ENCODE assay signal across 26 cellular contexts in the genomic region with DNA sequence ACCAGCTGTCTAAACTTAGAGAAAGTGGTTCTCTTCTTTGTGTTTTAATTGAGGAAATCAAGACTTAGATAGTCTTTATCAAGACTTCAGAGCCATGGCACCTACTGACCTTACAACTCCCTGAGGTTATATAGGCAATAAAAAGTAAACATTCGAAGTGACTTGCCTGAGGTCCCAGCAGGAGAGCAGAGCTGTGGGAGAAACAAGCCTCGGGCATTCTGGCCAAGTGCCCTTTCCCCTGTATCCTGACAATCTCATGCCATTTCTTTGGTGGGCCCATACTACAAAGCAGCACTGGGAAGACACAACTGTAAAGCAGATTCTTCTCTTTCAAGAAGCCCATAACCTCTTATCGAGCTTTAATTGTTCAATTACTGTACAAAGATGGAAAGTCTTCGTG. TPM values are rescaled to one million over a fixed set of nuclear protein-coding genes. Genes with fewer than 3 reads are reported as not detected.
DNase-seq lines count a peak whose midpoint lies in the region; ATAC-seq and TF ChIP-seq lines count a peak whose summit lies in the region.
"Had no signal": no experiment of that assay in that cellular context is flagged by ENCODE, and none has a peak within 500 bp of the region (broad histone marks: within the 10 kb centered on the region; RNA-seq: fewer than 3 reads in every experiment).

No MANE protein-coding gene starts in this region.

- H3K36me3 Mint-ChIP-seq in immature natural killer cell = peaks cover 0 to 3% (median 0%) of the 10 kb centered on the region in 3 donors
- no peaks in the 10 kb centered on the region for H3K36me3 Mint-ChIP-seq in stimulated activated memory B cell treated with anti-CD40 and anti-IgM and Interleukin-4, amounts not matched to agents 10 μg/mL and 1 μg/mL and 100 μg/mL, for 72 hours
- H3K36me3 Mint-ChIP-seq: naive thymus-derived CD8-positive, alpha-beta T cell had no signal

- H3K4me3 ChIP-seq in thoracic aorta = peak overlapping the region; percentile 4
- H3K4me3 ChIP-seq: body of pancreas, esophagus muscularis mucosa, ovary had no signal

- H3K27ac Mint-ChIP-seq in immature natural killer cell = no peak overlapping the region
- no peak overlapping the region for H3K27ac Mint-ChIP-seq in stimulated activated memory B cell treated with anti-CD40 and anti-IgM and Interleukin-4, amounts not matched to agents 10 μg/mL and 1 μg/mL and 100 μg/mL, for 72 hours
- H3K27ac Mint-ChIP-seq: activated T-helper 2 cell treated with anti-CD3 and anti-CD28 coated beads, Interferon-gamma antibody, Interleukin-2, Interleukin-4, amounts not matched to agents 10 μg/mL and 5 μg/mL and 100 μg/mL, durations not matched to agents 14 hours and 24 hours and 36 hours; mesothelial cell of epicardium; naive thymus-derived CD8-positive, alpha-beta T cell; stimulated activated naive CD8-positive, alpha-beta T cell treated with anti-CD3 and anti-CD28 coated beads, Interleukin-15, amount 100 ng/mL, for 72 hours had no signal

- H3K27ac ChIP-seq in thoracic aorta = no peak overlapping the region
- H3K27ac ChIP-seq: body of pancreas, esophagus muscularis mucosa, ovary had no signal

- no peak for TF ChIP-seq CTCF in thoracic aorta (IDR thresholded peaks at IDR 0.05)

- ATAC-seq in thoracic aorta (ENCODE audit: insufficient number of reproducible peaks, low FRiP score, low read depth) (no peak), HG03135 (IDR thresholded peaks at IDR 0.05; ENCODE audit: unreplicated experiment) (no peak)
- no peak for ATAC-seq in stimulated activated memory B cell treated with anti-CD40 and anti-IgM and Interleukin-4, amounts not matched to agents 10 μg/mL and 1 μg/mL and 100 μg/mL, for 72 hours
- ATAC-seq: body of pancreas; naive thymus-derived CD8-positive, alpha-beta T cell; stimulated activated naive CD8-positive, alpha-beta T cell treated with anti-CD3 and anti-CD28 coated beads, Interleukin-15, amount 100 ng/mL, for 72 hours had no signal

- H3K27me3 Mint-ChIP-seq in immature natural killer cell (ENCODE audit: low read depth in 3 of 3) = peaks cover 1 to 4% (median 2%) of the 10 kb centered on the region in 3 donors
- no peaks in the 10 kb centered on the region for H3K27me3 Mint-ChIP-seq in stimulated activated memory B cell treated with anti-CD40 and anti-IgM and Interleukin-4, amounts not matched to agents 10 μg/mL and 1 μg/mL and 100 μg/mL, for 72 hours

- H3K9me3 ChIP-seq in thoracic aorta = no peaks in the 10 kb centered on the region
- H3K9me3 ChIP-seq: body of pancreas, esophagus muscularis mucosa, ovary had no signal

- POLR2A ChIA-PET in HEK293T (lab: Yijun Ruan, JAX) = no interaction called here

- H3K36me3 ChIP-seq in thoracic aorta = no peaks in the 10 kb centered on the region
- H3K36me3 ChIP-seq: esophagus muscularis mucosa, ovary had no signal

- peaks cover 5 to 27% of the 10 kb centered on the region in 2 donors for H3K4me1 ChIP-seq in thoracic aorta (ENCODE audit: control insufficient read depth in 1 of 2, low read depth in 2 of 2)
- H3K4me1 ChIP-seq: esophagus muscularis mucosa had no signal

- H3K9me3 Mint-ChIP-seq in immature natural killer cell = peaks cover 0 to 12% (median 3%) of the 10 kb centered on the region in 6 donors
- H3K9me3 Mint-ChIP-seq in stimulated activated memory B cell treated with anti-CD40 and anti-IgM and Interleukin-4, amounts not matched to agents 10 μg/mL and 1 μg/mL and 100 μg/mL, for 72 hours = no peaks in the 10 kb centered on the region
- H3K9me3 Mint-ChIP-seq: activated T-helper 2 cell treated with anti-CD3 and anti-CD28 coated beads, Interferon-gamma antibody, Interleukin-2, Interleukin-4, amounts not matched to agents 10 μg/mL and 5 μg/mL and 100 μg/mL, durations not matched to agents 14 hours and 24 hours and 36 hours; naive thymus-derived CD8-positive, alpha-beta T cell; stimulated activated naive CD8-positive, alpha-beta T cell treated with anti-CD3 and anti-CD28 coated beads, Interleukin-15, amount 100 ng/mL, for 72 hours had no signal

- H3K4me3 Mint-ChIP-seq in immature natural killer cell = no peak overlapping the region
- H3K4me3 Mint-ChIP-seq in stimulated activated memory B cell treated with anti-CD40 and anti-IgM and Interleukin-4, amounts not matched to agents 10 μg/mL and 1 μg/mL and 100 μg/mL, for 72 hours = no peak overlapping the region
- H3K4me3 Mint-ChIP-seq: mesothelial cell of epicardium; naive thymus-derived CD8-positive, alpha-beta T cell; stimulated activated naive CD8-positive, alpha-beta T cell treated with anti-CD3 and anti-CD28 coated beads, Interleukin-15, amount 100 ng/mL, for 72 hours had no signal

- no peaks in the 10 kb centered on the region for H3K27me3 ChIP-seq in thoracic aorta (replicated peaks; ENCODE audit: insufficient read depth)
- H3K27me3 ChIP-seq: body of pancreas, esophagus muscularis mucosa, ovary had no signal

- DNase-seq in HEK293T (ENCODE audit: extremely low spot score) (peak; percentile 22), NCI-H446 treated with DMSO at 0.1 percent for 48 hours (lab: John Stamatoyannopoulos, UW) (peak; percentile 61), islet precursor cell (peak; percentile 63), thoracic aorta (ENCODE audit: low spot score) (no peak), immature natural killer cell (no peak)
- DNase-seq: activated CD4-positive, alpha-beta T cell treated with anti-CD3 and anti-CD28 coated beads for 48 hours; activated naive CD4-positive, alpha-beta T cell treated with anti-CD3 and anti-CD28 coated beads, Interleukin-2, amount 50 U/mL, for 16 hours; body of pancreas; C1 segment of cervical spinal cord; foreskin fibroblast; Kasumi-1; kidney; naive thymus-derived CD8-positive, alpha-beta T cell; NCI-H187 treated with DMSO at 0.1 percent for 48 hours; NCI-H526; ovary; SIG-M5; stimulated activated CD4-positive, alpha-beta T cell treated with anti-CD3 and anti-CD28 coated beads, Interleukin-2, amount 100 ng/mL, for 24 hours; stimulated activated CD8-positive, alpha-beta memory T cell treated with anti-CD3 and anti-CD28 coated beads, Interleukin-4, amount 100 ng/mL, for 48 hours; stimulated activated naive CD8-positive, alpha-beta T cell treated with anti-CD3 and anti-CD28 coated beads, Interleukin-15, amount 100 ng/mL, for 72 hours; SW 1271 had no signal

- H3K4me1 Mint-ChIP-seq in immature natural killer cell = no peaks in the 10 kb centered on the region
- no peaks in the 10 kb centered on the region for H3K4me1 Mint-ChIP-seq in stimulated activated memory B cell treated with anti-CD40 and anti-IgM and Interleukin-4, amounts not matched to agents 10 μg/mL and 1 μg/mL and 100 μg/mL, for 72 hours
- H3K4me1 Mint-ChIP-seq: stimulated activated naive CD8-positive, alpha-beta T cell treated with anti-CD3 and anti-CD28 coated beads, Interleukin-15, amount 100 ng/mL, for 72 hours had no signal

- CTCF ChIA-PET in HEK293T (lab: Yijun Ruan, JAX) = no interaction called here

TF ChIP-seq in HEK293T, 16 proteins besides CTCF, POLR2A, EP300 and RAD21:
- no peak for TF ChIP-seq LEF1 (IDR thresholded peaks at IDR 0.05; ENCODE audit: borderline replicate concordance)
- no peak for TF ChIP-seq SUZ12 (IDR thresholded peaks at IDR 0.05)
- TF ChIP-seq, protein P1, sequence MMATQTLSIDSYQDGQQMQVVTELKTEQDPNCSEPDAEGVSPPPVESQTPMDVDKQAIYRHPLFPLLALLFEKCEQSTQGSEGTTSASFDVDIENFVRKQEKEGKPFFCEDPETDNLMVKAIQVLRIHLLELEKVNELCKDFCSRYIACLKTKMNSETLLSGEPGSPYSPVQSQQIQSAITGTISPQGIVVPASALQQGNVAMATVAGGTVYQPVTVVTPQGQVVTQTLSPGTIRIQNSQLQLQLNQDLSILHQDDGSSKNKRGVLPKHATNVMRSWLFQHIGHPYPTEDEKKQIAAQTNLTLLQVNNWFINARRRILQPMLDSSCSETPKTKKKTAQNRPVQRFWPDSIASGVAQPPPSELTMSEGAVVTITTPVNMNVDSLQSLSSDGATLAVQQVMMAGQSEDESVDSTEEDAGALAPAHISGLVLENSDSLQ (IDR thresholded peaks at IDR 0.05) = 0 out of 2 replicates have a peak, but pooled peaks have one; percentile 0
- no peak for TF ChIP-seq L3MBTL2 (conservative IDR thresholded peaks at IDR 0.05)

RNA-seq across cellular contexts. Expression of gene FREM1, which starts 23.1 kb away (rescaled TPM):
- 10 to 100 TPM in 1 of 2 donors, 1 to 10 TPM in 1; 9.9 to 24.8 TPM for total RNA-seq in thoracic aorta
- not detected for polyA plus RNA-seq in immature natural killer cell
- total RNA-seq: activated T-helper 2 cell treated with anti-CD3 and anti-CD28 coated beads, Interferon-gamma antibody, Interleukin-2, Interleukin-4, amounts not matched to agents 10 μg/mL and 5 μg/mL and 100 μg/mL, durations not matched to agents 14 hours and 24 hours and 36 hours; naive thymus-derived CD8-positive, alpha-beta T cell had no signal
- polyA plus RNA-seq: naive thymus-derived CD8-positive, alpha-beta T cell had no signal

Comparison
In these comparisons a context has a peak if more than half of its experiments do, and no peak if none do; other contexts are left out.
1. DNase-seq: peak in HEK293T (single experiment), NCI-H446 treated with DMSO at 0.1 percent for 48 hours (single experiment) and islet precursor cell (single experiment); none in thoracic aorta (single experiment) and immature natural killer cell (0 of 3).